19 cellular contexts compared by ENCODE assay signal in the genomic region with DNA sequence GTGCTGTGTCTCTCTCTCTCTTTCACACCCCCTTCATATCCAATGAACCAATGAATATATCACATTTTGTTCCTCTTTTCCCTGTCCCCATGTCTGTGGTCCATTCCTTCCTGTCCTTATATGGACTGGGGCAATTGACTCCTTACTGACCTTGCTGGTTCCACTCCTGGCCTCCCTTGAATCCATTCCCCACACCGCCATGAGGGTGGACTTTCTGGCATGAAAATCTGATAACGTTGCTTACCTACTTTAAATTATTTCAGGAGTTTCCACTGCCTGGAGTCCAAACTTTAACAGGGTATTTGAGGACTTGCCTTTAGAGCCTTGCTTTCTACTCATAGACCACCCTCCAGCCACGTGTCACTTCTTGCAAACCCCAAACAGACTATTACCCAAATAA.
"Had no signal": no experiment of that assay in that cellular context is flagged by ENCODE, and none has a peak within 500 bp of the region (broad histone marks: within the 10 kb centered on the region; RNA-seq: fewer than 3 reads in every experiment).

No MANE protein-coding gene starts in this region.

- H3K79me2 ChIP-seq: parathyroid adenoma had no signal

- H3K36me3 ChIP-seq: heart left ventricle, neural progenitor cell, prostate gland, stomach, thoracic aorta, transverse colon had no signal

- H3K27ac ChIP-seq: heart left ventricle, neural progenitor cell, parathyroid adenoma, prostate gland, stomach, thoracic aorta, transverse colon had no signal

- H3K4me2 ChIP-seq: neural progenitor cell, smooth muscle cell had no signal

- H3K27ac Mint-ChIP-seq: neural progenitor cell had no signal

- H3K27me3 Mint-ChIP-seq: natural killer cell treated with Interleukin-12 subunit alpha and Interleukin-12 subunit beta and Interleukin-15 and Interleukin-18, amount 100 ng/mL, for 72 hours had no signal

- H3K27me3 ChIP-seq: heart left ventricle, neural progenitor cell, stomach, transverse colon had no signal

- H3K4me3 ChIP-seq: heart left ventricle, lung, neural progenitor cell, prostate gland, smooth muscle cell, stomach, thoracic aorta, transverse colon had no signal

- H3K36me3 Mint-ChIP-seq: natural killer cell treated with Interleukin-12 subunit alpha and Interleukin-12 subunit beta and Interleukin-15 and Interleukin-18, amount 100 ng/mL, for 72 hours; neural progenitor cell had no signal

- H2AFZ ChIP-seq: neural progenitor cell, parathyroid adenoma had no signal

- H3K9me3 ChIP-seq: heart left ventricle, prostate gland, stomach, thoracic aorta, transverse colon had no signal

- H3K9ac ChIP-seq: neural progenitor cell, parathyroid adenoma had no signal

- H3K4me3 Mint-ChIP-seq: natural killer cell treated with Interleukin-12 subunit alpha and Interleukin-12 subunit beta and Interleukin-15 and Interleukin-18, amount 100 ng/mL, for 72 hours; neural progenitor cell had no signal

- H3K9me3 Mint-ChIP-seq: natural killer cell treated with Interleukin-12 subunit alpha and Interleukin-12 subunit beta and Interleukin-15 and Interleukin-18, amount 100 ng/mL, for 72 hours; neural progenitor cell had no signal

- ATAC-seq: esophagus mucosa; heart left ventricle; left colon; left ventricle myocardium superior; natural killer cell treated with Interleukin-12 subunit alpha and Interleukin-12 subunit beta and Interleukin-15 and Interleukin-18, amount 100 ng/mL, for 72 hours had no signal

- DNase-seq: effector memory CD4-positive, alpha-beta T cell; heart left ventricle; hippocampal formation; left colon; left ventricle myocardium superior; mesenchymal stem cell; midbrain; stimulated activated CD4-positive, alpha-beta T cell treated with anti-CD3 and anti-CD28 coated beads, Interleukin-2, amount 100 ng/mL, for 48 hours; stomach; substantia nigra; transverse colon had no signal
